Comparison of ENCODE assay signal across 1 cellular context in the genomic region with DNA sequence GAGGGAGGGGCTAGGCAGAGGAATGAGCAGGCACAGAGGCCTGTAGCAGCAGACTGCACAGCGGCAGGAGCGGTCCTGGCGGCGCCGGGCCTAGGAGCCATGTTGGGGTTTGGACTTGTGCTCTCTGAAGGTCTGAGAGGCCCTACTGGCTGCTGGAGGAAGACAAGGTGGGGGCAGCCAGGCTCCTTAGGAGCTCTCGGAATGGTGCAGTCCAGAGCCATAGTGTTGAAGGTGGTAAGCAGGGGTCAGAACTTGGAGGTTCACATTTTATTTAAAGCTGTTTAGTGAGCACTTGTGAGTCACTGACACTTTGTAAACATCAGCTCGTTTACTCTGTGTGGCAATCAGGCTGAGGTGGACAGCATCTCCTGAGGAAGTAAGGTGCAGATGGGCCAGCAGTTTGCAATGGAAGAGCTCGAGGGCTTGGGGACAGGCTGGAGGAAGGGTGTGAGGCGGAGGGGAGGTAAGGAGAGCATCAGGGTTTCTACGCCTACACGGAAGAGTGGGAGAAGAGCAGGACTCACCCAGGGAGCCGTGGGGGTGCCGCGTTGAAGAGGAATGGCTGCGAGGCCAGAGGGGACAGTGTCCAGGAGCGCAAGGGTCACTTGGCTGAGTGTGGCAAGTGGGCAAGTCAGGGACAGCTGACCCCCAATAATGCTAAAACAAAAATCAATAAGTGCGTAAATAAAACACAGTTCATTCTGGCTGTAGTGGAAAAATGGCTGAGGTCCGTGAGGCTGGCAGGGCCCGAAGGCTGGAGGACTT.
TF ChIP-seq lines count a peak whose summit lies in the region.

No MANE protein-coding gene starts in this region.

TF ChIP-seq in A549, 52 proteins besides CTCF, POLR2A, EP300 and RAD21 (continued from another document):
- TF ChIP-seq, protein P1, sequence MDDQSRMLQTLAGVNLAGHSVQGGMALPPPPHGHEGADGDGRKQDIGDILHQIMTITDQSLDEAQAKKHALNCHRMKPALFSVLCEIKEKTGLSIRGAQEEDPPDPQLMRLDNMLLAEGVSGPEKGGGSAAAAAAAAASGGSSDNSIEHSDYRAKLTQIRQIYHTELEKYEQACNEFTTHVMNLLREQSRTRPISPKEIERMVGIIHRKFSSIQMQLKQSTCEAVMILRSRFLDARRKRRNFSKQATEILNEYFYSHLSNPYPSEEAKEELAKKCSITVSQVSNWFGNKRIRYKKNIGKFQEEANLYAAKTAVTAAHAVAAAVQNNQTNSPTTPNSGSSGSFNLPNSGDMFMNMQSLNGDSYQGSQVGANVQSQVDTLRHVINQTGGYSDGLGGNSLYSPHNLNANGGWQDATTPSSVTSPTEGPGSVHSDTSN (IDR thresholded peaks at IDR 0.05): no peak
- TF ChIP-seq RFX5 (IDR thresholded peaks at IDR 0.05): no peak
- TF ChIP-seq ESRRA (IDR thresholded peaks at IDR 0.05; ENCODE audit: borderline replicate concordance, low read length): no peak
- TF ChIP-seq CBX2 (IDR thresholded peaks at IDR 0.05; ENCODE audit: borderline replicate concordance, low read depth): no peak
- peak; percentile 64 for TF ChIP-seq FOSL2 (IDR thresholded peaks at IDR 0.05)
- peak; percentile 86 for TF ChIP-seq FOSL2 (CRISPR knock-in tag; IDR thresholded peaks at IDR 0.05)
- no peak for TF ChIP-seq FOXS1 (CRISPR knock-in tag; IDR thresholded peaks at IDR 0.05)
- TF ChIP-seq ZC3H11A (IDR thresholded peaks at IDR 0.05): no peak
- TF ChIP-seq, protein P2, sequence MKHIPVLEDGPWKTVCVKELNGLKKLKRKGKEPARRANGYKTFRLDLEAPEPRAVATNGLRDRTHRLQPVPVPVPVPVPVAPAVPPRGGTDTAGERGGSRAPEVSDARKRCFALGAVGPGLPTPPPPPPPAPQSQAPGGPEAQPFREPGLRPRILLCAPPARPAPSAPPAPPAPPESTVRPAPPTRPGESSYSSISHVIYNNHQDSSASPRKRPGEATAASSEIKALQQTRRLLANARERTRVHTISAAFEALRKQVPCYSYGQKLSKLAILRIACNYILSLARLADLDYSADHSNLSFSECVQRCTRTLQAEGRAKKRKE (CRISPR knock-in tag; IDR thresholded peaks at IDR 0.05; ENCODE audit: low read depth): no peak
- peak in 1 of 2 experiments; percentile 39; a peak in 1 of 5 replicates for TF ChIP-seq JUN (IDR thresholded peaks at IDR 0.05)
- TF ChIP-seq CBX8 (IDR thresholded peaks at IDR 0.05): no peak
- no peak for TF ChIP-seq HOXB13 (CRISPR knock-in tag; IDR thresholded peaks at IDR 0.05; ENCODE audit: low read depth)
- no peak for TF ChIP-seq NPAS2 (CRISPR knock-in tag; IDR thresholded peaks at IDR 0.05; ENCODE audit: borderline replicate concordance)
- peak; percentile 21; the same call in 1 of the 2 replicates for TF ChIP-seq GATA3 (IDR thresholded peaks at IDR 0.05; ENCODE audit: borderline replicate concordance)
- TF ChIP-seq MYC (IDR thresholded peaks at IDR 0.05; ENCODE audit: borderline replicate concordance, low read length): no peak
- TF ChIP-seq FOSB (CRISPR knock-in tag; IDR thresholded peaks at IDR 0.05): no peak
- TF ChIP-seq SMC3 (IDR thresholded peaks at IDR 0.05): no peak
- no peak for TF ChIP-seq ZNF302 (CRISPR knock-in tag; IDR thresholded peaks at IDR 0.05)
- no peak for TF ChIP-seq ZFP36 (IDR thresholded peaks at IDR 0.05; ENCODE audit: borderline replicate concordance, partially characterized antibody)
- TF ChIP-seq NR3C1 (IDR thresholded peaks at IDR 0.05): no peak
- no peak for TF ChIP-seq HOXB5 (CRISPR knock-in tag; IDR thresholded peaks at IDR 0.05)
- no peak for TF ChIP-seq EHMT2 (IDR thresholded peaks at IDR 0.05; ENCODE audit: low read depth)
- TF ChIP-seq, protein P3, sequence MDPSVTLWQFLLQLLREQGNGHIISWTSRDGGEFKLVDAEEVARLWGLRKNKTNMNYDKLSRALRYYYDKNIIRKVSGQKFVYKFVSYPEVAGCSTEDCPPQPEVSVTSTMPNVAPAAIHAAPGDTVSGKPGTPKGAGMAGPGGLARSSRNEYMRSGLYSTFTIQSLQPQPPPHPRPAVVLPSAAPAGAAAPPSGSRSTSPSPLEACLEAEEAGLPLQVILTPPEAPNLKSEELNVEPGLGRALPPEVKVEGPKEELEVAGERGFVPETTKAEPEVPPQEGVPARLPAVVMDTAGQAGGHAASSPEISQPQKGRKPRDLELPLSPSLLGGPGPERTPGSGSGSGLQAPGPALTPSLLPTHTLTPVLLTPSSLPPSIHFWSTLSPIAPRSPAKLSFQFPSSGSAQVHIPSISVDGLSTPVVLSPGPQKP (IDR thresholded peaks at IDR 0.05; ENCODE audit: low read depth, low read length): no peak
- TF ChIP-seq, protein P4, sequence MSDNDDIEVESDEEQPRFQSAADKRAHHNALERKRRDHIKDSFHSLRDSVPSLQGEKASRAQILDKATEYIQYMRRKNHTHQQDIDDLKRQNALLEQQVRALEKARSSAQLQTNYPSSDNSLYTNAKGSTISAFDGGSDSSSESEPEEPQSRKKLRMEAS (IDR thresholded peaks at IDR 0.05): peak; percentile 69
- no peak for TF ChIP-seq RNF2 (IDR thresholded peaks at IDR 0.05; ENCODE audit: borderline replicate concordance, low read depth)
- no peak for TF ChIP-seq HOXA7 (CRISPR knock-in tag; IDR thresholded peaks at IDR 0.05)
- TF ChIP-seq CHD2 (IDR thresholded peaks at IDR 0.05; ENCODE audit: low read length, partially characterized antibody): no peak
